ENCODE assay signal across 9 cellular contexts in genomic region chr11:110711448-110711775, GRCh38. TPM values are rescaled to one million over a fixed set of nuclear protein-coding genes. Genes with fewer than 3 reads are reported as not detected.
DNase-seq lines count a peak whose midpoint lies in the region; ATAC-seq and TF ChIP-seq lines count a peak whose summit lies in the region.
"Had no signal": no experiment of that assay in that cellular context is flagged by ENCODE, and none has a peak within 500 bp of the region (broad histone marks: within the 10 kb centered on the region; RNA-seq: fewer than 3 reads in every experiment).

No MANE protein-coding gene starts in this region.

- no peak for DNase-seq in activated T-cell treated with anti-CD3 and anti-CD28 coated beads, Interleukin-2, amount 50 U/mL, for 72 hours
- no peak for DNase-seq in activated T-cell treated with anti-CD3 and anti-CD28 coated beads, Interleukin-2, amount 50 U/mL, for 48 hours
- DNase-seq in astrocyte of the spinal cord (ENCODE audit: low read depth, low spot score) (no peak), mesendoderm (no peak), tibial nerve (ENCODE audit: low spot score in 2 of 2) (no peak), cerebellum (ENCODE audit: low spot score) (no peak), amniotic stem cell (lab: John Stamatoyannopoulos, UW) (no peak), posterior cingulate gyrus (no peak)
- DNase-seq: SHP77 had no signal

- TF ChIP-seq CTCF in astrocyte of the spinal cord (IDR thresholded peaks at IDR 0.05; ENCODE audit: low read depth, low read length): no peak
- TF ChIP-seq CTCF in tibial nerve (IDR thresholded peaks at IDR 0.05): no peak

- H3K27ac ChIP-seq in mesendoderm (ENCODE audit: low read depth, low read length) (no peak overlapping the region), tibial nerve (peak overlapping the region; percentile 16 to 80 (median 75))

- H3K4me2 ChIP-seq in mesendoderm (ENCODE audit: low read length): peak overlapping the region; percentile 74

- WGBS in mesendoderm (ENCODE audit: extremely low coverage, insufficient coverage, low lambda C conversion rate): no CpG with 5 or more reads among the region's 24 CpGs
- WGBS in tibial nerve, 2 donors: 0% methylated on average over 9 to 18 of the region's 24 CpGs

- H2BK5ac ChIP-seq in mesendoderm (ENCODE audit: low read length): no peak overlapping the region

- intact Hi-C loops in posterior cingulate gyrus (cut with DNase I): no loop called here

- H3K18ac ChIP-seq in mesendoderm (ENCODE audit: low read length): no peak overlapping the region

- H3K27ac Mint-ChIP-seq in activated T-cell treated with anti-CD3 and anti-CD28 coated beads, Interleukin-2, amount 50 U/mL, for 72 hours: no peak overlapping the region

- no peak for ATAC-seq in activated T-cell treated with anti-CD3 and anti-CD28 coated beads, Interleukin-2, amount 50 U/mL, for 72 hours (replicated peaks in 1 of 2)

- H3K79me1 ChIP-seq in mesendoderm (ENCODE audit: low read length): no peaks in the 10 kb centered on the region

- no peak for TF ChIP-seq POLR2A in tibial nerve (IDR thresholded peaks at IDR 0.05)

- peaks cover 68% of the 10 kb centered on the region for H3K27me3 Mint-ChIP-seq in activated T-cell treated with anti-CD3 and anti-CD28 coated beads, Interleukin-2, amount 50 U/mL, for 72 hours (ENCODE audit: low read depth)

- peaks cover 17% of the 10 kb centered on the region for H3K4me1 Mint-ChIP-seq in activated T-cell treated with anti-CD3 and anti-CD28 coated beads, Interleukin-2, amount 50 U/mL, for 72 hours (ENCODE audit: low read depth)

- no peak overlapping the region for H4K8ac ChIP-seq in mesendoderm (ENCODE audit: low read depth, low read length)

- H3K79me2 ChIP-seq in mesendoderm (ENCODE audit: control insufficient read depth, insufficient read depth, low read length): no peaks in the 10 kb centered on the region

- no peaks in the 10 kb centered on the region for H3K9me3 Mint-ChIP-seq in activated T-cell treated with anti-CD3 and anti-CD28 coated beads, Interleukin-2, amount 50 U/mL, for 72 hours

- no peak overlapping the region for H2BK120ac ChIP-seq in mesendoderm (ENCODE audit: low read depth, low read length)

- no peaks in the 10 kb centered on the region for H3K4me1 ChIP-seq in mesendoderm (ENCODE audit: control insufficient read depth, low read depth, low read length)
- H3K4me1 ChIP-seq in tibial nerve: peaks cover 0 to 25% (median 2%) of the 10 kb centered on the region in 4 donors

- H3K56ac ChIP-seq in mesendoderm (ENCODE audit: low read length): peak overlapping the region; percentile 75

- H3K9ac ChIP-seq in mesendoderm (ENCODE audit: low read length): peak overlapping the region; percentile 54

- no peak overlapping the region for H2BK15ac ChIP-seq in mesendoderm (replicated peaks; ENCODE audit: low read depth)

- H3K36me3 ChIP-seq in mesendoderm (ENCODE audit: control insufficient read depth, insufficient read depth, low read length): no peaks in the 10 kb centered on the region
- H3K36me3 ChIP-seq in tibial nerve: no peaks in the 10 kb centered on the region

- in situ Hi-C loops in astrocyte of the spinal cord (cut with HindIII; ENCODE audit: low sequenced_read_pairs): no loop called here

- H3K27me3 ChIP-seq in mesendoderm (ENCODE audit: insufficient read depth, low read length, poor library complexity) (peaks cover 18% of the 10 kb centered on the region), tibial nerve (no peaks in the 10 kb centered on the region)

- peak overlapping the region; percentile 76 to 79 for H3K4me3 Mint-ChIP-seq in activated T-cell treated with anti-CD3 and anti-CD28 coated beads, Interleukin-2, amount 50 U/mL, for 72 hours

- H3K36me3 Mint-ChIP-seq in activated T-cell treated with anti-CD3 and anti-CD28 coated beads, Interleukin-2, amount 50 U/mL, for 72 hours (ENCODE audit: insufficient read depth in 2 of 2): no peaks in the 10 kb centered on the region

- no peak overlapping the region for H3K23ac ChIP-seq in mesendoderm (ENCODE audit: low read length)

- no peaks in the 10 kb centered on the region for H3K9me3 ChIP-seq in tibial nerve

- H3K4me3 ChIP-seq in astrocyte of the spinal cord (ENCODE audit: low read depth, low read length): peak overlapping the region; percentile 62
- peak overlapping the region; percentile 13 for H3K4me3 ChIP-seq in mesendoderm (ENCODE audit: low read length)
- peak overlapping the region; percentile 50 to 93 (median 60) for H3K4me3 ChIP-seq in tibial nerve

- no peak for TF ChIP-seq EP300 in tibial nerve (IDR thresholded peaks at IDR 0.05)

- H4K5ac ChIP-seq in mesendoderm (ENCODE audit: low read length): no peak overlapping the region

- no peak overlapping the region for H3K4ac ChIP-seq in mesendoderm (ENCODE audit: low read depth, low read length)

- H2AK5ac ChIP-seq in mesendoderm (ENCODE audit: low read length): no peak overlapping the region

RNA-seq across cellular contexts. Expression of gene ARHGAP20, which starts 0.8 kb away (rescaled TPM):
- total RNA-seq in activated T-cell treated with anti-CD3 and anti-CD28 coated beads, Interleukin-2, amount 50 U/mL, for 72 hours: under 1 TPM; 0.12 to 0.38 TPM
- polyA plus RNA-seq in mesendoderm (2013, experiment 1 of 2): 0.73 TPM
- 0.63 TPM for polyA plus RNA-seq in mesendoderm (2013, experiment 2 of 2)
- total RNA-seq in tibial nerve (10 to 100 TPM in 2 of 4 donors, 1 to 10 TPM in 2; 6.9 to 13.7 (median 11.1) TPM), cerebellum (34.5 TPM)

Comparison
In these comparisons a context has a peak if more than half of its experiments do, and no peak if none do; other contexts are left out.
1. RNA of gene ARHGAP20, which starts 0.8 kb away (total RNA-seq): 34.5 TPM in cerebellum (single experiment) and 6.9 to 13.7 TPM in tibial nerve; 0.12 to 0.38 TPM in activated T-cell treated with anti-CD3 and anti-CD28 coated beads, Interleukin-2, amount 50 U/mL, for 72 hours; every median in the first group is over 4 times any median in the second.
2. Peak in every context shown above with its lines, with median percentiles within 50 percentile points of each other: H3K4me3 ChIP-seq.